In the genomic region with DNA sequence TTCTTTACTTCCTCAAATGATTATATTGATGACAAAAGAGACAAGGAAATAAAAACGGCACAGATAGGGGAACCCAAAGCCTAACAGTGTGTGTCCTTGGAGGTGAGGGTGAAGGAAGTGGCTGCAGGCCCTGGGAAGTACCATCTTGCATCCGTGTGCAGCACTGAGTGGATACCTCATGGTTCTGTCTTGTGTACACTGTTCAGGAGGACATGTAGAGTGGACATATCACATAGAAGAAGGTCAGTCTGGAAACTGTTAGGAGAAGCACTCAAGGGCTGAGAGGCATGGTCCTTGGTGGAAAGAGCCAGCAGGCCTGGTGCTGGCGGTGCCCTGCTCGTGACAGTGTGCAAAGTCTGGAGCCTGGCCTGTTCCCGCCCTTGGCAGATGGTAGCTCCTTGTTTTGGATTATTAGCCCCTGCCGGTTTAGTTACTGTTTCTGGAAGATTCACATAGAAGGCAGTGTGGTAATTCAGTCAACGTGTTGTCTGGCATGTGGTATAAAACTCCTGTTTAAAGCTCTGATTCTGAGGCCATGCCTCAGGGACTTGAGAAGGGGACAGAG, we compare ENCODE assay signal across 12 cellular contexts. TPM values are rescaled to one million over a fixed set of nuclear protein-coding genes. Genes with fewer than 3 reads are reported as not detected.
DNase-seq lines count a peak whose midpoint lies in the region; FAIRE-seq and TF ChIP-seq lines count a peak whose summit lies in the region.
"Had no signal": no experiment of that assay in that cellular context is flagged by ENCODE, and none has a peak within 500 bp of the region (broad histone marks: within the 10 kb centered on the region; RNA-seq: fewer than 3 reads in every experiment).

No MANE protein-coding gene starts in this region.

- DNase-seq in AG20443 (ENCODE audit: low spot score) (peak; percentile 19), G401 (ENCODE audit: low spot score) (peak; percentile 91), ascending aorta (ENCODE audit: low spot score in 2 of 2) (no peak), H54 (ENCODE audit: insufficient read length, low spot score) (no peak), GM23248 (no peak), colonic mucosa (no peak)
- DNase-seq: BE2C, NCI-H146 had no signal

- TF ChIP-seq CTCF in OCI-LY1 (IDR thresholded peaks at IDR 0.05; ENCODE audit: low read length), result no peak
- no peak for TF ChIP-seq CTCF in ascending aorta (IDR thresholded peaks at IDR 0.05)
- TF ChIP-seq CTCF in colonic mucosa (IDR thresholded peaks at IDR 0.05), result no peak

- in situ Hi-C loops in G401 (cut with HindIII; ENCODE audit: low sequenced_read_pairs), result no loop called here
- in situ Hi-C loops in GM23248 (cut with MboI), result no loop called here

- H3K9me2 ChIP-seq in OCI-LY1 (ENCODE audit: low read depth, low read length) (no peaks in the 10 kb centered on the region), GM23248 (ENCODE audit: insufficient read depth) (no peaks in the 10 kb centered on the region)

- H3F3A ChIP-seq in OCI-LY1 (ENCODE audit: insufficient read depth, low read length) (no peaks in the 10 kb centered on the region; the same call in 1 of the 2 replicates), GM23248 (ENCODE audit: insufficient read depth) (peaks cover 10% of the 10 kb centered on the region; the same call in 1 of the 2 replicates)

- H3K9ac ChIP-seq in OCI-LY1 (ENCODE audit: low read length) (no peak overlapping the region), GM23248 (no peak overlapping the region), colonic mucosa (ENCODE audit: low read depth in 2 of 2, low read length in 2 of 2) (no peak overlapping the region)

- H4K20me1 ChIP-seq in OCI-LY1 (ENCODE audit: insufficient read depth, low read length) (no peaks in the 10 kb centered on the region), GM23248 (ENCODE audit: insufficient read depth) (no peaks in the 10 kb centered on the region)

- intact Hi-C loops in ascending aorta (cut with DNase I) (no loop called here), colonic mucosa (cut with DNase I) (no loop called here)

- H3K79me2 ChIP-seq in OCI-LY1 (ENCODE audit: insufficient read depth, low read length), result peaks cover 37% of the 10 kb centered on the region
- peaks cover 100% of the 10 kb centered on the region for H3K79me2 ChIP-seq in GM23248 (ENCODE audit: insufficient read depth)

- H3K36me3 ChIP-seq in OCI-LY1 (ENCODE audit: insufficient read depth, low read length) (peaks cover 21% of the 10 kb centered on the region), ascending aorta (no peaks in the 10 kb centered on the region), GM23248 (ENCODE audit: low read depth) (no peaks in the 10 kb centered on the region; the same call in 1 of the 2 replicates), colonic mucosa (no peaks in the 10 kb centered on the region)

- peaks cover 33% of the 10 kb centered on the region for H3K4me1 ChIP-seq in OCI-LY1 (ENCODE audit: insufficient read depth, low read length, severe bottlenecking)
- peaks cover 0 to 2% of the 10 kb centered on the region in 2 donors for H3K4me1 ChIP-seq in ascending aorta
- H3K4me1 ChIP-seq in GM23248 (ENCODE audit: insufficient read depth), result peaks cover 7% of the 10 kb centered on the region; the same call in 1 of the 2 replicates
- H3K4me1 ChIP-seq in colonic mucosa, result no peaks in the 10 kb centered on the region
- H3K4me1 ChIP-seq: BE2C had no signal

- no peak overlapping the region for H2AFZ ChIP-seq in OCI-LY1 (ENCODE audit: low read length)
- no peak overlapping the region for H2AFZ ChIP-seq in GM23248

- H3K4me3 ChIP-seq in OCI-LY1 (ENCODE audit: low read depth, low read length, poor library complexity, severe bottlenecking), result no peak overlapping the region
- 0 out of 2 replicates have a peak overlapping the region, but pooled peaks have one; percentile 15 for H3K4me3 ChIP-seq in iPS-18c (ENCODE audit: insufficient read depth, low read depth, low read length)
- H3K4me3 ChIP-seq in ascending aorta, result no peak overlapping the region
- H3K4me3 ChIP-seq in GM23248, result no peak overlapping the region
- no peak overlapping the region for H3K4me3 ChIP-seq in colonic mucosa

- H3K4me2 ChIP-seq in OCI-LY1 (ENCODE audit: low read length) (no peak overlapping the region), GM23248 (ENCODE audit: unreplicated experiment) (no peak overlapping the region)

- FAIRE-seq in H54 (lab: Jason Lieb, UNC), result no peak

- TF ChIP-seq POLR2A in H54 (IDR thresholded peaks at IDR 0.05; ENCODE audit: low read depth, low read length), result no peak

- H3K27ac ChIP-seq in OCI-LY1 (ENCODE audit: low read depth, low read length, poor library complexity, severe bottlenecking) (peak overlapping the region; percentile 42), ascending aorta (no peak overlapping the region), GM23248 (no peak overlapping the region), colonic mucosa (no peak overlapping the region)

- no peaks in the 10 kb centered on the region for H3K9me3 ChIP-seq in OCI-LY1 (ENCODE audit: low read length)
- no peaks in the 10 kb centered on the region for H3K9me3 ChIP-seq in iPS-18c (ENCODE audit: control insufficient read depth, insufficient read depth, low read length)
- no peaks in the 10 kb centered on the region for H3K9me3 ChIP-seq in ascending aorta
- H3K9me3 ChIP-seq in GM23248 (ENCODE audit: low read depth), result no peaks in the 10 kb centered on the region
- no peaks in the 10 kb centered on the region for H3K9me3 ChIP-seq in colonic mucosa
- H3K9me3 ChIP-seq: BE2C had no signal

- 40 to 49% methylated on average over 7 of the region's 7 CpGs for WGBS in GM23248 (ENCODE audit: low coverage in 1 of 2, low lambda C conversion rate in 2 of 2, missing lambda C conversion rate in 2 of 2), 2 experiments

- H3K27me3 ChIP-seq in OCI-LY1 (ENCODE audit: insufficient read depth, low read length) (no peaks in the 10 kb centered on the region), ascending aorta (no peaks in the 10 kb centered on the region), GM23248 (replicated peaks; ENCODE audit: insufficient read depth) (no peaks in the 10 kb centered on the region), colonic mucosa (no peaks in the 10 kb centered on the region)
- H3K27me3 ChIP-seq: BE2C had no signal

RNA-seq across cellular contexts. Expression of a gene that starts 6.7 kb away (rescaled TPM):
- 14.1 and 21.5 TPM in 2 replicates for total RNA-seq in G401 (2014; rRNA removed; shearing (Covaris generic))
- total RNA-seq in ascending aorta (11.2 TPM), colonic mucosa (10 to 100 TPM; 15.4 to 16.6 TPM)
- 9.9 and 11.1 TPM in 2 replicates for total RNA-seq in GM23248 (2014; rRNA removed; shearing (Covaris generic))
- polyA plus RNA-seq in GM23248 (2016; fragmentation: Nextera tagmentation; extraction: Ambion mirVana), result 25.9 and 28.2 TPM in 2 replicates

RNA-seq across cellular contexts. Expression of a gene that starts 55.6 kb away (rescaled TPM):
- 0.06 and 0.20 TPM in 2 replicates for total RNA-seq in G401 (2014; rRNA removed; shearing (Covaris generic))
- total RNA-seq in ascending aorta (not detected), colonic mucosa (not detected)
- not detected in 2 replicates for total RNA-seq in GM23248 (2014; rRNA removed; shearing (Covaris generic))
- not detected in 2 replicates for polyA plus RNA-seq in GM23248 (2016; fragmentation: Nextera tagmentation; extraction: Ambion mirVana)
- total RNA-seq: glomerular endothelial cell, omental fat pad had no signal

Comparison
In these comparisons a context has a peak if more than half of its experiments do, and no peak if none do; other contexts are left out.
1. DNase-seq: peak in AG20443 (single experiment) and G401 (single experiment); none in ascending aorta (0 of 2), H54 (single experiment), GM23248 (single experiment) and colonic mucosa (single experiment).